Comparison of ENCODE assay signal across 2 cellular contexts in the genomic region with DNA sequence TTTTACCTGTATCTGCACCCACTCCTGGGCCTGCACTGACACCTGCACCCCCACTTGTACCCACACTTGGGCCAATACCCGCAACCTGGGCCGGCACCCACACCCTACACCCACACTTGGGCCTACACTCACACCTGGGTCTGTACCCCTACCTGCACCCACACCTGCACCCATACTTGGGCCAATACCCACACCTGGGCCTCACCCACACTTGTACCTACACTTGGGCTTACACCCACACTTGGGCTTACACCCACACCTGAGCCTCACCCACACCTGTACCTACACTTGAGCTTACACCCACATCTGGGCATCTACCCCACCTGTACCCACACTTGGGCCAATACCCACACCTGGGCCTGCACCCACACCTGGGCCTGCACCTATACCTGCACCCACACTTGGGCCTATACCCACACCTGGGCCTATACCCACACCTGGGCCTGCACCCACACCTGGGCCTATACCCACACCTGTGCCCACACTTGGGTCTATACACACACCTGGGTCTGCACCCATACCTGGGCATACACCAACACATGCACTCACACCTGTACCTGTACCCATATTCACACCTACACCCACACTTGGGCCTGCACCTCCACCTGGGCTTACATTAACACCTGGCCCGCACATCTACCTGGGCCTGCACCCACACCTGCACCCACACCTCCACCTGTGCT.
TF ChIP-seq lines count a peak whose summit lies in the region.

No MANE protein-coding gene starts in this region.

TF ChIP-seq in HEK293, 187 proteins besides CTCF, POLR2A, EP300 and RAD21:
- TF ChIP-seq ZNF221 (tag by site-specific recombination; IDR thresholded peaks at IDR 0.05; ENCODE audit: borderline replicate concordance) (no peak), ZNF501 (tag by site-specific recombination; IDR thresholded peaks at IDR 0.05) (no peak), PBX3 (CRISPR knock-in tag; IDR thresholded peaks at IDR 0.05) (no peak), ZEB2 (tag by site-specific recombination; IDR thresholded peaks at IDR 0.05) (peak; percentile 85), ZBTB11 (tag by site-specific recombination; conservative IDR thresholded peaks at IDR 0.05; ENCODE audit: low read depth) (no peak), ELK4 (IDR thresholded peaks at IDR 0.05; ENCODE audit: borderline replicate concordance, low read depth, low read length) (no peak), EGR2 (tag by site-specific recombination; IDR thresholded peaks at IDR 0.05; ENCODE audit: low read depth) (peak; percentile 88), ZNF311 (tag by site-specific recombination; IDR thresholded peaks at IDR 0.05; ENCODE audit: borderline replicate concordance) (no peak), ZFHX2 (tag by site-specific recombination; conservative IDR thresholded peaks at IDR 0.05) (peak; percentile 82)

TF ChIP-seq in H1, 55 proteins besides CTCF, POLR2A, EP300 and RAD21:
- no peak for TF ChIP-seq TBP (IDR thresholded peaks at IDR 0.05; ENCODE audit: low read depth, low read length)
- TF ChIP-seq ASH2L (IDR thresholded peaks at IDR 0.05; ENCODE audit: low read length) = no peak
